20 cellular contexts compared by ENCODE assay signal in the genomic region with DNA sequence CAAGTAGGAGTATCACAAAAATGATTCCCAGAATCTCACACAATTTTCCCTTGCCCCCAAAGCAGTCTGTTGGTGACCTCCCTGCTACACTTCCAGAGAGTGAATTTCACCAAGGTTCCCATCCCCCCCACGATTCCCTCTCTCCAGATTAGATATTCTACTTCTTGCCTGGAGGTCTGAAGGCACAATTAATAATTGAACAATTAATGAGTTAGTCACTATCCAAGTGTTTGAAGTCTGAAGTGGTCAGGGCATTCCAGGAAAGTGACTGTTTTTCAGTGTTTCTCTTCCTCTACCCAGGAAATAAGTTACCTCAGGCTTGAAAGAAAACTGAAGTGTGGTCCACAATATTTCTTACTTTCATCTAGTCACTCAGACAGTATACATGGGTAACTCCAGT. TPM values are rescaled to one million over a fixed set of nuclear protein-coding genes. Genes with fewer than 3 reads are reported as not detected.
DNase-seq lines count a peak whose midpoint lies in the region; FAIRE-seq and TF ChIP-seq lines count a peak whose summit lies in the region.
"Had no signal": no experiment of that assay in that cellular context is flagged by ENCODE, and none has a peak within 500 bp of the region (broad histone marks: within the 10 kb centered on the region; RNA-seq: fewer than 3 reads in every experiment).

No MANE protein-coding gene starts in this region.

- DNase-seq in ELR (ENCODE audit: low read depth) (peak; percentile 57), amniotic epithelial cell (ENCODE audit: low read depth) (peak; percentile 68), kidney glomerular epithelial cell (lab: John Stamatoyannopoulos, UW) (peak; percentile 98), small intestine (peak; percentile 49), HPDE6-E6E7 (ENCODE audit: extremely low spot score) (no peak), NCI-H748 (lab: John Stamatoyannopoulos, UW; ENCODE audit: unreplicated experiment) (no peak), tibial nerve (ENCODE audit: low spot score in 2 of 2) (no peak), HuH-7 (ENCODE audit: low spot score) (no peak)
- DNase-seq: activated CD4-positive, alpha-beta T cell treated with anti-CD3 and anti-CD28 coated beads, Interleukin-2, amount 50 U/mL, for 1 hour; activated T-cell treated with anti-CD3 and anti-CD28 coated beads, Interleukin-2, amount 50 U/mL, for 48 hours; cortex of kidney; esophagus squamous epithelium; NCI-H2107; Right ventricle myocardium superior; stimulated activated naive CD4-positive, alpha-beta T cell treated with Interleukin-2 at 50 U/mL for 16 hours; T1000 had no signal

- no peak for TF ChIP-seq CTCF in tibial nerve (IDR thresholded peaks at IDR 0.05)

- FAIRE-seq in small intestine (lab: Jason Lieb, UNC), result no peak

- TF ChIP-seq EP300 in tibial nerve (IDR thresholded peaks at IDR 0.05), result no peak

- H3K4me1 ChIP-seq in small intestine (ENCODE audit: control insufficient read depth in 2 of 2, insufficient read depth in 1 of 2, low read depth in 1 of 2, low read length in 1 of 2) (peaks cover 10 to 16% of the 10 kb centered on the region in 2 donors), tibial nerve (peaks cover 0 to 26% (median 8%) of the 10 kb centered on the region in 4 donors)

- TF ChIP-seq POLR2A in tibial nerve (IDR thresholded peaks at IDR 0.05), result no peak

- H3K27ac ChIP-seq in small intestine (ENCODE audit: low read depth in 1 of 2, low read length in 1 of 2) (peak overlapping the region; percentile 69 to 91), tibial nerve (peak overlapping the region in 1 of 4 donors; percentile 30)
- H3K27ac ChIP-seq: skin epidermis had no signal

- no peaks in the 10 kb centered on the region for H3K27me3 ChIP-seq in small intestine (ENCODE audit: control insufficient read depth in 2 of 2, insufficient read depth in 2 of 2, low read length in 2 of 2)
- H3K27me3 ChIP-seq in tibial nerve, result no peaks in the 10 kb centered on the region
- H3K27me3 ChIP-seq: BE2C, esophagus squamous epithelium had no signal

- H3K36me3 ChIP-seq in small intestine (ENCODE audit: control insufficient read depth in 2 of 2, insufficient read depth in 2 of 2, low read length in 2 of 2), result no peaks in the 10 kb centered on the region
- no peaks in the 10 kb centered on the region for H3K36me3 ChIP-seq in tibial nerve
- H3K36me3 ChIP-seq: BE2C, esophagus squamous epithelium had no signal

- H3K4me3 ChIP-seq in small intestine (ENCODE audit: low read depth in 1 of 2, low read length in 2 of 2) (no peak overlapping the region), tibial nerve (no peak overlapping the region)
- H3K4me3 ChIP-seq: esophagus squamous epithelium, skin epidermis had no signal

- 37 to 61% (median 38%) methylated on average over 1 of the region's 1 CpG for WGBS in small intestine, 3 donors
- 79 to 81% methylated on average over 1 of the region's 1 CpG for WGBS in tibial nerve, 2 donors

- H3K9me3 ChIP-seq in small intestine (ENCODE audit: control insufficient read depth, low read depth), result no peaks in the 10 kb centered on the region
- no peaks in the 10 kb centered on the region for H3K9me3 ChIP-seq in tibial nerve
- H3K9me3 ChIP-seq: BE2C, esophagus squamous epithelium had no signal

RNA-seq across cellular contexts. Expression of a gene that starts 2.5 kb away (rescaled TPM):
- polyA plus RNA-seq in small intestine, result 1,000 to 10,000 TPM in 1 of 3 donors, 100 to 1,000 TPM in 2; 656 to 2,254 (median 660) TPM
- not detected for total RNA-seq in tibial nerve
- total RNA-seq: esophagus squamous epithelium, lung microvascular endothelial cell, neural crest cell, Right ventricle myocardium superior had no signal

Comparison
In these comparisons a context has a peak if more than half of its experiments do, and no peak if none do; other contexts are left out.
1. DNase-seq: peak in ELR (single experiment), amniotic epithelial cell (single experiment), kidney glomerular epithelial cell (single experiment) and small intestine (single experiment); none in HPDE6-E6E7 (single experiment), NCI-H748 (single experiment), tibial nerve (0 of 2) and HuH-7 (single experiment).